In genomic region chr9:136566553-136566895, GRCh38 we compare ENCODE assay signal across 1 cellular context.
TF ChIP-seq lines count a peak whose summit lies in the region.

No MANE protein-coding gene starts in this region.

TF ChIP-seq in A549, 52 proteins besides CTCF, POLR2A, EP300 and RAD21 (continued from another document):
- no peak for TF ChIP-seq REST (IDR thresholded peaks at IDR 0.05)
- no peak for TF ChIP-seq ZFP36 (IDR thresholded peaks at IDR 0.05; ENCODE audit: borderline replicate concordance, partially characterized antibody)
- no peak for TF ChIP-seq HDAC2 (IDR thresholded peaks at IDR 0.05)
- TF ChIP-seq ATOH8 (CRISPR knock-in tag; IDR thresholded peaks at IDR 0.05; ENCODE audit: low read depth), result no peak
- TF ChIP-seq BCL3 (IDR thresholded peaks at IDR 0.05), result no peak
- no peak for TF ChIP-seq GATA3 (IDR thresholded peaks at IDR 0.05; ENCODE audit: borderline replicate concordance)
- TF ChIP-seq BHLHE40 (IDR thresholded peaks at IDR 0.05; ENCODE audit: low read depth, low read length), result no peak
- no peak for TF ChIP-seq E2F6 (IDR thresholded peaks at IDR 0.05; ENCODE audit: borderline replicate concordance, low read depth)
- no peak for TF ChIP-seq MYC (IDR thresholded peaks at IDR 0.05; ENCODE audit: borderline replicate concordance, low read length)
